In the genomic region with DNA sequence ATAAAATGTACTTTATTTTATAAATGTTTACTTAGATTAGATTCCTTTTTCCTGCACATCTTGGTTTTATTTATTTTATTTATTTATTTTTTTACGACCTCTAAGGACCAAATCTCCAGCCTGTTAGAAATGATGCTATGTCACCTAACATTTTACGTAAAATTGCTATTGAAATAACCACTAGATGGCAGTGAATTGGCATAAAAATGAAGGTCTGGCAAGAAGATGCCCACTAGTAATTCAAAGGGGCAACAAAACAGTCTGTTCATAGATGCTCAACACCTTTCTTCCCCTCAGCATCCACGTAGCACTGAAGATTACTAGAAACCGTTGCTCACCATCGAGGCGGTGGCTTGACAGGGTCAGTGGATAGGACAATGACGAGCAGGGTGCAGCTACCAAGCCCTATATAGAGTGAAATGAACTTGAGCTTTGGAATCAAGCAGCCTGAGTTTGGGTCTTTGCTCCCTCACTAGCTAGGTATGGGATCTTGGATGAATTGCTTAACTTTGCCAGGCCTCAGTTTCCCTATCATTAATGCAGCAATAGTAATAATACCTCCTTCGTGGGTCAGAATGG, we compare ENCODE assay signal across 9 cellular contexts.
DNase-seq lines count a peak whose midpoint lies in the region; ATAC-seq and TF ChIP-seq lines count a peak whose summit lies in the region.
"Had no signal": no experiment of that assay in that cellular context is flagged by ENCODE, and none has a peak within 500 bp of the region (broad histone marks: within the 10 kb centered on the region; RNA-seq: fewer than 3 reads in every experiment).

No MANE protein-coding gene starts in this region.

- no peak overlapping the region for H3K4me3 ChIP-seq in cardiac fibroblast (replicated peaks in 1 of 2; ENCODE audit: low read depth in 2 of 2, low read length in 2 of 2)
- H3K4me3 ChIP-seq: skin epidermis had no signal

- ATAC-seq in esophagus mucosa (no peak), HG03159 (IDR thresholded peaks at IDR 0.05; ENCODE audit: unreplicated experiment) (no peak)

- peak; percentile 45 for TF ChIP-seq CTCF in cardiac fibroblast (IDR thresholded peaks at IDR 0.05; ENCODE audit: low read depth, low read length)

- DNase-seq in SIG-M5 treated with dmso at 0.1 percent for 504 hours (lab: John Stamatoyannopoulos, UW; ENCODE audit: unreplicated experiment) (peak; percentile 15), SIG-M5 (lab: John Stamatoyannopoulos, UW) (no peak), NCI-H2227 (lab: John Stamatoyannopoulos, UW; ENCODE audit: unreplicated experiment) (peak; percentile 50), cardiac fibroblast (ENCODE audit: low read depth in 2 of 2) (peak; percentile 57 to 65), medulla oblongata (ENCODE audit: extremely low spot score) (peak; percentile 46)
- DNase-seq in activated effector memory CD4-positive, alpha-beta T cell treated with Interleukin-2 at 50 U/mL for 16 hours: no peak

Comparison
In these comparisons a context has a peak if more than half of its experiments do, and no peak if none do; other contexts are left out.
1. DNase-seq: peak in SIG-M5 treated with dmso at 0.1 percent for 504 hours (single experiment), NCI-H2227 (single experiment), cardiac fibroblast (2 of 2) and medulla oblongata (single experiment); none in SIG-M5 (single experiment) and activated effector memory CD4-positive, alpha-beta T cell treated with Interleukin-2 at 50 U/mL for 16 hours (single experiment).